Comparison of ENCODE assay signal across 12 cellular contexts in the genomic region with DNA sequence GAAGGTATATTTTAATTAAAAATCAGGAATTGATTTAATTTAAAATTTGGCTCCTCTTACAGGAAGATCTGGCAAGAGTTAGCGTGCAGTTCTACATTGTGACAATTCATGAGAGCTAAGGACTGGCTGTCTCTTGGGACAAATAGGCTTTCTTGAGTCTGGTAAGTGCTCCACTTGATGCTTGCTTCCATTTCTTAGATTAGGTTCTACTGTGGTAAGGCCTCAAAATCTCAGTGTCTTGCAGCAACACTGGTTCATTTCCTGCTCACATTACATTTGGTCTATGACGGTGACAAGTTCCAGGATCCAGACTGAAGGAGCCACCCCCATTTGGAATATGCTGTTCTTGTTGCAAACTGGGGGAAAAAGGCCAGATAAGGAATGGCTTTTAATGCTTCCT. TPM values are rescaled to one million over a fixed set of nuclear protein-coding genes. Genes with fewer than 3 reads are reported as not detected.
DNase-seq lines count a peak whose midpoint lies in the region; ATAC-seq and TF ChIP-seq lines count a peak whose summit lies in the region.
"Not testable (repeated sequence)": the region's sequence is repeated elsewhere in the genome, so short reads cannot be mapped to it uniquely, and the experiment has no call there.
"Had no signal": no experiment of that assay in that cellular context is flagged by ENCODE, and none has a peak within 500 bp of the region (broad histone marks: within the 10 kb centered on the region; RNA-seq: fewer than 3 reads in every experiment).

No MANE protein-coding gene starts in this region.

- H3K27me3 ChIP-seq in BLaER1 treated with 17β-estradiol and CSF1 and Interleukin-3, amounts not matched to agents 10 nM and 100 nM; body of pancreas; suprapubic skin: not testable (repeated sequence)

- H3K9ac ChIP-seq in BLaER1 treated with 17β-estradiol and CSF1 and Interleukin-3, amounts not matched to agents 10 nM and 100 nM: peak overlapping the region; percentile 88 to 93 (median 92)

- peaks cover 11 to 17% of the 10 kb centered on the region in 2 donors for H3K4me1 Mint-ChIP-seq in natural killer cell treated with Interleukin-12 subunit alpha and Interleukin-12 subunit beta and Interleukin-15 and Interleukin-18, amount 100 ng/mL, for 72 hours (ENCODE audit: low read depth in 2 of 2)

- not testable (repeated sequence) for TF ChIP-seq EP300 in suprapubic skin (IDR thresholded peaks at IDR 0.05)

- not testable (repeated sequence) for H3K36me3 ChIP-seq in BLaER1 treated with 17β-estradiol and CSF1 and Interleukin-3, amounts not matched to agents 10 nM and 100 nM; body of pancreas (replicated peaks in 1 of 2; ENCODE audit: insufficient read depth in 1 of 2, low read depth in 2 of 2); suprapubic skin

- not testable (repeated sequence) for DNase-seq in body of pancreas; Right ventricle myocardium superior; natural killer cell treated with Interleukin-12 subunit alpha and Interleukin-12 subunit beta and Interleukin-15 and Interleukin-18, amount 100 ng/mL, for 72 hours (ENCODE audit: low spot score); suprapubic skin (ENCODE audit: low spot score in 2 of 2)

- not testable (repeated sequence) for H3K9me3 Mint-ChIP-seq in natural killer cell treated with Interleukin-12 subunit alpha and Interleukin-12 subunit beta and Interleukin-15 and Interleukin-18, amount 100 ng/mL, for 72 hours

- peaks cover 11 to 28% (median 21%) of the 10 kb centered on the region in 10 experiments for H3K4me1 ChIP-seq in BLaER1 treated with 17β-estradiol and CSF1 and Interleukin-3, amounts not matched to agents 10 nM and 100 nM
- H3K4me1 ChIP-seq in body of pancreas, suprapubic skin: not testable (repeated sequence)

- H3K27me3 Mint-ChIP-seq in natural killer cell treated with Interleukin-12 subunit alpha and Interleukin-12 subunit beta and Interleukin-15 and Interleukin-18, amount 100 ng/mL, for 72 hours: not testable (repeated sequence)

- TF ChIP-seq POLR2A in body of pancreas (IDR thresholded peaks at IDR 0.05); suprapubic skin (IDR thresholded peaks at IDR 0.05): not testable (repeated sequence)

- H3K9me3 ChIP-seq in BLaER1 treated with 17β-estradiol and CSF1 and Interleukin-3, amounts not matched to agents 10 nM and 100 nM (replicated peaks in 1 of 11); body of pancreas; suprapubic skin: not testable (repeated sequence)

- H3K27ac ChIP-seq in BLaER1 treated with 17β-estradiol and CSF1 and Interleukin-3, amounts not matched to agents 10 nM and 100 nM: peak overlapping the region; percentile 77 to 96 (median 95)
- H3K27ac ChIP-seq in body of pancreas (peak overlapping the region in 2 of 4 donors; percentile 14 to 17), suprapubic skin (peak overlapping the region; percentile 67)

- TF ChIP-seq CTCF in WI38 (IDR thresholded peaks at IDR 0.05; ENCODE audit: low read depth, low read length); body of pancreas (IDR thresholded peaks at IDR 0.05); suprapubic skin (IDR thresholded peaks at IDR 0.05): not testable (repeated sequence)

- H3K4me3 ChIP-seq in BLaER1 treated with 17β-estradiol and CSF1 and Interleukin-3, amounts not matched to agents 10 nM and 100 nM: peak overlapping the region; percentile 58 to 84 (median 76); a peak in 19 of 20 replicates
- H3K4me3 ChIP-seq in WI38 (ENCODE audit: low read depth, low read length): peak overlapping the region; percentile 59
- not testable (repeated sequence) for H3K4me3 ChIP-seq in body of pancreas
- peak overlapping the region; percentile 51 for H3K4me3 ChIP-seq in suprapubic skin

- intact Hi-C loops in body of pancreas (cut with DNase I); Right ventricle myocardium superior (cut with DNase I): not testable (repeated sequence)

- peak overlapping the region; percentile 73 to 92 (median 85) for H3K4me2 ChIP-seq in BLaER1 treated with 17β-estradiol and CSF1 and Interleukin-3, amounts not matched to agents 10 nM and 100 nM

- 89 to 95% methylated on average over 2 of the region's 2 CpGs for WGBS in body of pancreas, 2 donors
- 78% methylated on average over 2 of the region's 2 CpGs for WGBS in suprapubic skin

- H3K27ac Mint-ChIP-seq in natural killer cell treated with Interleukin-12 subunit alpha and Interleukin-12 subunit beta and Interleukin-15 and Interleukin-18, amount 100 ng/mL, for 72 hours: peak overlapping the region; percentile 61 to 77

- ATAC-seq in GM18907 (IDR thresholded peaks at IDR 0.05; ENCODE audit: unreplicated experiment) (peak; percentile 25), HG03378 (IDR thresholded peaks at IDR 0.05; ENCODE audit: unreplicated experiment) (peak; percentile 24), body of pancreas (peak; percentile 33), Right ventricle myocardium superior (ENCODE audit: poor library complexity) (peak; percentile 37)
- not testable (repeated sequence) for ATAC-seq in natural killer cell treated with Interleukin-12 subunit alpha and Interleukin-12 subunit beta and Interleukin-15 and Interleukin-18, amount 100 ng/mL, for 72 hours

- H4K20me1 ChIP-seq in BLaER1 treated with 17β-estradiol and CSF1 and Interleukin-3, amounts not matched to agents 10 nM and 100 nM: not testable (repeated sequence)

- H3K36me3 Mint-ChIP-seq in natural killer cell treated with Interleukin-12 subunit alpha and Interleukin-12 subunit beta and Interleukin-15 and Interleukin-18, amount 100 ng/mL, for 72 hours: not testable (repeated sequence)

- peak overlapping the region; percentile 66 for H3K4me3 Mint-ChIP-seq in natural killer cell treated with Interleukin-12 subunit alpha and Interleukin-12 subunit beta and Interleukin-15 and Interleukin-18, amount 100 ng/mL, for 72 hours

RNA-seq across cellular contexts. Expression of gene GYPE, which starts 7.1 kb away (rescaled TPM):
- total RNA-seq in body of pancreas (not detected), Right ventricle myocardium superior (0.19 TPM), suprapubic skin (not detected)
- total RNA-seq in natural killer cell treated with Interleukin-12 subunit alpha and Interleukin-12 subunit beta and Interleukin-15 and Interleukin-18, amount 100 ng/mL, for 72 hours: 1 to 10 TPM in 1 of 2 donors, under 1 TPM in 1; 0.50 to 2.9 TPM
- total RNA-seq: chondrocyte; myocyte; T-helper 2 cell treated with Interferon-gamma antibody and Interleukin-4, amounts not matched to agents 100 ng/mL and 5 ng/mL, for 36 hours; vagina had no signal
